36 cellular contexts compared by ENCODE assay signal in genomic region chr16:72308396-72308795, GRCh38.
"Had no signal": no experiment of that assay in that cellular context is flagged by ENCODE, and none has a peak within 500 bp of the region (broad histone marks: within the 10 kb centered on the region; RNA-seq: fewer than 3 reads in every experiment).

No MANE protein-coding gene starts in this region.

- H3K4me1 ChIP-seq: ascending aorta had no signal

- H3K27me3 ChIP-seq: ascending aorta, cardiac muscle cell had no signal

- H3K36me3 ChIP-seq: ascending aorta, cardiac muscle cell had no signal

- ATAC-seq: activated CD8-positive, alpha-beta memory T cell treated with anti-CD3 and anti-CD28 coated beads, Interleukin-2, amount 10 ng/mL, durations not matched to agents 7 days and 5 days; activated CD8-positive, alpha-beta T cell treated with anti-CD3 and anti-CD28 coated beads, Interleukin-2, amount 10 ng/mL, durations not matched to agents 7 days and 5 days; activated naive CD8-positive, alpha-beta T cell treated with anti-CD3 and anti-CD28 coated beads, Interleukin-2, amount 50 U/mL, for 24 hours; T-cell; T-helper 17 cell had no signal

- H3K36me3 Mint-ChIP-seq: activated CD8-positive, alpha-beta memory T cell treated with anti-CD3 and anti-CD28 coated beads, Interleukin-2, amount 10 ng/mL, durations not matched to agents 7 days and 5 days; activated naive CD4-positive, alpha-beta T cell treated with anti-CD3 and anti-CD28 coated beads, Interleukin-2, amount 10 ng/mL, durations not matched to agents 7 days and 5 days; activated naive CD4-positive, alpha-beta T cell treated with anti-CD3 and anti-CD28 coated beads, Interleukin-2, amount 50 U/mL, for 24 hours had no signal

- H3K27ac Mint-ChIP-seq: activated B cell treated with CpG ODN at 0.5 μM for 24 hours; activated CD4-positive, alpha-beta memory T cell treated with anti-CD3 and anti-CD28 coated beads, Interleukin-2, amount 10 ng/mL, durations not matched to agents 7 days and 5 days; activated CD4-positive, alpha-beta T cell treated with anti-CD3 and anti-CD28 coated beads, Interleukin-2, amount 10 ng/mL, durations not matched to agents 24 days and 14 days; activated CD8-positive, alpha-beta memory T cell treated with anti-CD3 and anti-CD28 coated beads, Interleukin-2, amount 10 ng/mL, durations not matched to agents 7 days and 5 days; activated CD8-positive, alpha-beta T cell treated with anti-CD3 and anti-CD28 coated beads, Interleukin-2, amount 10 ng/mL, durations not matched to agents 7 days and 5 days; activated naive CD4-positive, alpha-beta T cell treated with anti-CD3 and anti-CD28 coated beads, Interleukin-2, amount 10 ng/mL, durations not matched to agents 7 days and 5 days; activated naive CD4-positive, alpha-beta T cell treated with anti-CD3 and anti-CD28 coated beads, Interleukin-2, amount 50 U/mL, for 24 hours; activated naive CD8-positive, alpha-beta T cell; activated naive CD8-positive, alpha-beta T cell treated with anti-CD3 and anti-CD28 coated beads, Interleukin-2, amount 10 ng/mL, durations not matched to agents 7 days and 5 days; activated naive CD8-positive, alpha-beta T cell treated with anti-CD3 and anti-CD28 coated beads, Interleukin-2, amount 50 U/mL, for 24 hours; activated T-cell treated with anti-CD3 and anti-CD28 coated beads, Interleukin-2, amount 50 U/mL, for 24 hours; activated T-helper 2 cell treated with anti-CD3 and anti-CD28 coated beads, Interferon-gamma antibody, Interleukin-2, Interleukin-4, amounts not matched to agents 10 μg/mL and 5 μg/mL and 100 μg/mL, durations not matched to agents 14 hours and 24 hours and 36 hours; brain; T-cell; T-helper 17 cell had no signal

- H3K4me3 ChIP-seq: ascending aorta, cardiac muscle cell had no signal

- FAIRE-seq: bronchial epithelial cell, TTC549 had no signal

- H3K4me1 Mint-ChIP-seq: activated B cell treated with CpG ODN at 0.5 μM for 24 hours; activated CD4-positive, alpha-beta memory T cell treated with anti-CD3 and anti-CD28 coated beads, Interleukin-2, amount 10 ng/mL, durations not matched to agents 7 days and 5 days; activated CD4-positive, alpha-beta T cell treated with anti-CD3 and anti-CD28 coated beads, Interleukin-2, amount 10 ng/mL, durations not matched to agents 24 days and 14 days; activated CD8-positive, alpha-beta memory T cell treated with anti-CD3 and anti-CD28 coated beads, Interleukin-2, amount 10 ng/mL, durations not matched to agents 7 days and 5 days; activated naive CD4-positive, alpha-beta T cell treated with anti-CD3 and anti-CD28 coated beads, Interleukin-2, amount 10 ng/mL, durations not matched to agents 7 days and 5 days; activated naive CD4-positive, alpha-beta T cell treated with anti-CD3 and anti-CD28 coated beads, Interleukin-2, amount 50 U/mL, for 24 hours; activated naive CD8-positive, alpha-beta T cell treated with anti-CD3 and anti-CD28 coated beads, Interleukin-2, amount 10 ng/mL, durations not matched to agents 7 days and 5 days; activated naive CD8-positive, alpha-beta T cell treated with anti-CD3 and anti-CD28 coated beads, Interleukin-2, amount 50 U/mL, for 24 hours; central memory CD8-positive, alpha-beta T cell; T-cell; T-helper 17 cell had no signal

- H3K27ac ChIP-seq: ascending aorta, cardiac muscle cell, VCaP had no signal

- H3K4me3 Mint-ChIP-seq: activated B cell treated with CpG ODN at 0.5 μM for 24 hours; activated CD4-positive, alpha-beta memory T cell treated with anti-CD3 and anti-CD28 coated beads, Interleukin-2, amount 10 ng/mL, durations not matched to agents 7 days and 5 days; activated CD4-positive, alpha-beta T cell treated with anti-CD3 and anti-CD28 coated beads, Interleukin-2, amount 10 ng/mL, durations not matched to agents 24 days and 14 days; activated CD8-positive, alpha-beta memory T cell treated with anti-CD3 and anti-CD28 coated beads, Interleukin-2, amount 10 ng/mL, durations not matched to agents 7 days and 5 days; activated CD8-positive, alpha-beta T cell treated with anti-CD3 and anti-CD28 coated beads, Interleukin-2, amount 10 ng/mL, durations not matched to agents 7 days and 5 days; activated naive CD4-positive, alpha-beta T cell treated with anti-CD3 and anti-CD28 coated beads, Interleukin-2, amount 10 ng/mL, durations not matched to agents 7 days and 5 days; activated naive CD4-positive, alpha-beta T cell treated with anti-CD3 and anti-CD28 coated beads, Interleukin-2, amount 50 U/mL, for 24 hours; activated naive CD8-positive, alpha-beta T cell; activated naive CD8-positive, alpha-beta T cell treated with anti-CD3 and anti-CD28 coated beads, Interleukin-2, amount 10 ng/mL, durations not matched to agents 7 days and 5 days; activated naive CD8-positive, alpha-beta T cell treated with anti-CD3 and anti-CD28 coated beads, Interleukin-2, amount 50 U/mL, for 24 hours; activated T-cell treated with anti-CD3 and anti-CD28 coated beads, Interleukin-2, amount 50 U/mL, for 24 hours; brain; central memory CD8-positive, alpha-beta T cell; T-cell; T-helper 17 cell had no signal

- H3K27me3 Mint-ChIP-seq: activated B cell treated with CpG ODN at 0.5 μM for 24 hours; activated CD4-positive, alpha-beta memory T cell treated with anti-CD3 and anti-CD28 coated beads, Interleukin-2, amount 10 ng/mL, durations not matched to agents 7 days and 5 days; activated CD4-positive, alpha-beta T cell treated with anti-CD3 and anti-CD28 coated beads, Interleukin-2, amount 10 ng/mL, durations not matched to agents 24 days and 14 days; activated CD8-positive, alpha-beta memory T cell treated with anti-CD3 and anti-CD28 coated beads, Interleukin-2, amount 10 ng/mL, durations not matched to agents 7 days and 5 days; activated naive CD8-positive, alpha-beta T cell treated with anti-CD3 and anti-CD28 coated beads, Interleukin-2, amount 10 ng/mL, durations not matched to agents 7 days and 5 days; activated naive CD8-positive, alpha-beta T cell treated with anti-CD3 and anti-CD28 coated beads, Interleukin-2, amount 50 U/mL, for 24 hours; activated T-cell treated with anti-CD3 and anti-CD28 coated beads, Interleukin-2, amount 50 U/mL, for 24 hours; central memory CD8-positive, alpha-beta T cell; T-cell; T-helper 17 cell had no signal

- H3K9me3 Mint-ChIP-seq: activated CD4-positive, alpha-beta memory T cell treated with anti-CD3 and anti-CD28 coated beads, Interleukin-2, amount 10 ng/mL, durations not matched to agents 7 days and 5 days; activated CD4-positive, alpha-beta T cell treated with anti-CD3 and anti-CD28 coated beads, Interleukin-2, amount 10 ng/mL, durations not matched to agents 24 days and 14 days; activated naive CD4-positive, alpha-beta T cell treated with anti-CD3 and anti-CD28 coated beads, Interleukin-2, amount 10 ng/mL, durations not matched to agents 7 days and 5 days; activated T-helper 2 cell treated with anti-CD3 and anti-CD28 coated beads, Interferon-gamma antibody, Interleukin-2, Interleukin-4, amounts not matched to agents 10 μg/mL and 5 μg/mL and 100 μg/mL, durations not matched to agents 14 hours and 24 hours and 36 hours had no signal

- DNase-seq: activated B cell treated with CpG ODN at 0.5 μM for 24 hours; activated CD4-positive, alpha-beta memory T cell treated with anti-CD3 and anti-CD28 coated beads, Interleukin-2, amount 10 ng/mL, durations not matched to agents 7 days and 5 days; activated CD4-positive, alpha-beta T cell treated with anti-CD3 and anti-CD28 coated beads for 4 hours; activated CD4-positive, alpha-beta T cell treated with anti-CD3 and anti-CD28 coated beads, Interleukin-2, amount 10 ng/mL, durations not matched to agents 24 days and 14 days; activated CD4-positive, alpha-beta T cell treated with anti-CD3 and anti-CD28 coated beads, Interleukin-2, amount 50 U/mL, for 1 hour; activated CD4-positive, alpha-beta T cell treated with anti-CD3 and anti-CD28 coated beads, Interleukin-2, amount 50 U/mL, for 48 hours; activated CD4-positive, CD25-positive, alpha-beta regulatory T cell treated with anti-CD3 and anti-CD28 coated beads, Interleukin-2, amount 50 U/mL, for 72 hours; activated CD8-positive, alpha-beta memory T cell treated with anti-CD3 and anti-CD28 coated beads for 24 hours; activated CD8-positive, alpha-beta memory T cell treated with anti-CD3 and anti-CD28 coated beads, Interleukin-2, amount 10 ng/mL, durations not matched to agents 7 days and 5 days; activated CD8-positive, alpha-beta memory T cell treated with anti-CD3 and anti-CD28 coated beads, Interleukin-2, amount 50 U/mL, for 48 hours; activated CD8-positive, alpha-beta T cell treated with anti-CD3 and anti-CD28 coated beads, Interleukin-2, amount 10 ng/mL, durations not matched to agents 7 days and 5 days; activated effector memory CD4-positive, alpha-beta T cell treated with Interleukin-2 at 50 U/mL for 16 hours; activated gamma-delta T cell; activated naive CD4-positive, alpha-beta T cell treated with anti-CD3 and anti-CD28 coated beads, Interleukin-2, amount 10 ng/mL, durations not matched to agents 7 days and 5 days; activated naive CD4-positive, alpha-beta T cell treated with Interleukin-2 at 50 U/mL for 16 hours; activated naive CD8-positive, alpha-beta T cell treated with anti-CD3 and anti-CD28 coated beads, Interleukin-2, amount 10 ng/mL, durations not matched to agents 7 days and 5 days; activated naive CD8-positive, alpha-beta T cell treated with anti-CD3 and anti-CD28 coated beads, Interleukin-2, amount 50 U/mL, for 24 hours; activated T-cell treated with anti-CD3 and anti-CD28 coated beads, Interleukin-2, amount 50 U/mL, for 24 hours; activated T-cell treated with anti-CD3 and anti-CD28 coated beads, Interleukin-2, amount 50 U/mL, for 48 hours; amygdala; anterior cingulate cortex; caudate nucleus; cerebellar nuclear complex; T-cell; T-helper 17 cell; T-helper 9 cell had no signal
